Comparison of ENCODE assay signal across 8 cellular contexts in the genomic region with DNA sequence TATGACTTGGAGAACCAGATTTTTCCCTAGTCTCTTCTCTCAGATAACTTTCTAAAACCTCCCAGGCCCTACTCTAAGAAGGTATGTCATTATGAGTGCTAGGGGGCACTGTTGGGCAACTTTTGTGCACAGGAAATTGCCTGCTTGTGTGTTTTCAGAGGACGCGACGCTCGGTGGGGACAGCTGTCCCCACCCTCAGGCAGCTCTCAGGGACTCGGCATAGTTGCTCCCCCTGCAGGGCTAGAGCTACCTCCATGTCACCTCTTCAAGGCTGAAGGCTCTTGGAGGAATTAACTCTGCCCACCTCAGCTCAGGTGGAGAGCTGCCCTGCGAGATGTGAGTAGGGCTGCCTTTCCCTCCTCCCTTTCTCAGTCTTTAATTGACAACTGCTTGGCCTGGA. TPM values are rescaled to one million over a fixed set of nuclear protein-coding genes. Genes with fewer than 3 reads are reported as not detected.
A peak's percentile ranks its signal among the peaks of the same experiment; 100 is the strongest.
DNase-seq lines count a peak whose midpoint lies in the region; ATAC-seq and TF ChIP-seq lines count a peak whose summit lies in the region.

No MANE protein-coding gene starts in this region.

- no peaks in the 10 kb centered on the region for H3K4me1 ChIP-seq in breast epithelium
- peaks cover 0 to 7% of the 10 kb centered on the region in 2 donors for H3K4me1 ChIP-seq in aorta (ENCODE audit: control insufficient read depth in 1 of 2, insufficient read depth in 2 of 2, low read length in 2 of 2)

- POLR2A ChIA-PET in MCF 10A (lab: Yijun Ruan, JAX): interaction anchor here (0.5 to 8.0 kb wide), 7 partner anchors 15 to 1935 kb away, joined by 3 to 88 read pairs (median 3); partner anchors contain the start of gene DCANP1
- POLR2A ChIA-PET in naive thymus-derived CD8-positive, alpha-beta T cell (lab: Charles Lee): no interaction called here

- no peak overlapping the region for H3K27ac Mint-ChIP-seq in MCF 10A (ENCODE audit: low read depth, unreplicated experiment)
- peak overlapping the region in 2 of 10 donors; percentile 32 to 47 for H3K27ac Mint-ChIP-seq in naive thymus-derived CD8-positive, alpha-beta T cell

- H3K27me3 ChIP-seq in breast epithelium (peaks cover 0 to 7% of the 10 kb centered on the region in 2 donors), aorta (ENCODE audit: control insufficient read depth in 1 of 2, insufficient read depth in 2 of 2, low read length in 1 of 2) (no peaks in the 10 kb centered on the region)

- H3K4me3 ChIP-seq in breast epithelium: no peak overlapping the region
- no peak overlapping the region for H3K4me3 ChIP-seq in aorta (ENCODE audit: low read length in 2 of 2)

- WGBS in aorta, 2 donors: 14 to 16% methylated on average over 6 of the region's 6 CpGs

- H3K4me1 Mint-ChIP-seq in MCF 10A (ENCODE audit: insufficient read depth, unreplicated experiment): peaks cover 15% of the 10 kb centered on the region
- H3K4me1 Mint-ChIP-seq in naive thymus-derived CD8-positive, alpha-beta T cell: peaks cover 4 to 18% (median 12%) of the 10 kb centered on the region in 4 donors

- no peak overlapping the region for H3K27ac ChIP-seq in breast epithelium
- H3K27ac ChIP-seq in VCaP: no peak overlapping the region
- no peak overlapping the region for H3K27ac ChIP-seq in aorta (ENCODE audit: low read depth in 1 of 2, low read length in 2 of 2)

- no peaks in the 10 kb centered on the region for H3K9me3 ChIP-seq in breast epithelium
- no peaks in the 10 kb centered on the region for H3K9me3 ChIP-seq in aorta (ENCODE audit: control insufficient read depth, low read length)

- H3K36me3 ChIP-seq in breast epithelium (no peaks in the 10 kb centered on the region), aorta (ENCODE audit: control insufficient read depth in 1 of 2, insufficient read depth in 2 of 2, low read length in 1 of 2) (no peaks in the 10 kb centered on the region)

- no peak for TF ChIP-seq POLR2A in breast epithelium (IDR thresholded peaks at IDR 0.05)

- no peaks in the 10 kb centered on the region for H3K9me3 Mint-ChIP-seq in MCF 10A (ENCODE audit: unreplicated experiment)
- H3K9me3 Mint-ChIP-seq in naive thymus-derived CD8-positive, alpha-beta T cell: no peaks in the 10 kb centered on the region

- BruUV-seq in MCF 10A (replicated peaks; lab: Mats Ljungman, UMichigan): no TSS peak

- ATAC-seq in HG03060 (IDR thresholded peaks at IDR 0.05; ENCODE audit: low read depth, unreplicated experiment): peak; percentile 40
- peak; percentile 84 for ATAC-seq in naive thymus-derived CD8-positive, alpha-beta T cell
- no peak for ATAC-seq in aorta (ENCODE audit: low FRiP score)

- H3K36me3 Mint-ChIP-seq in MCF 10A (ENCODE audit: insufficient read depth, unreplicated experiment): no peaks in the 10 kb centered on the region
- H3K36me3 Mint-ChIP-seq in naive thymus-derived CD8-positive, alpha-beta T cell: no peaks in the 10 kb centered on the region

- DNase-seq in MCF 10A (ENCODE audit: unreplicated experiment) (peak; percentile 85), breast epithelium (ENCODE audit: low spot score in 2 of 2) (no peak), NCI-H2227 treated with DMSO at 0.1 percent for 48 hours (lab: John Stamatoyannopoulos, UW) (peak; percentile 53), ecto neural progenitor cell (ENCODE audit: low spot score) (peak; percentile 83), aorta (peak; percentile 35 to 49)
- peak; percentile 22 to 79 (median 50) for DNase-seq in naive thymus-derived CD8-positive, alpha-beta T cell

- H3K27me3 Mint-ChIP-seq in MCF 10A (ENCODE audit: insufficient read depth, unreplicated experiment): peaks cover 19% of the 10 kb centered on the region
- peaks cover 10 to 44% (median 17%) of the 10 kb centered on the region in 5 donors for H3K27me3 Mint-ChIP-seq in naive thymus-derived CD8-positive, alpha-beta T cell

- H3K4me3 Mint-ChIP-seq in MCF 10A (ENCODE audit: unreplicated experiment): no peak overlapping the region
- no peak overlapping the region for H3K4me3 Mint-ChIP-seq in naive thymus-derived CD8-positive, alpha-beta T cell

- TF ChIP-seq CTCF in MCF 10A (IDR thresholded peaks at IDR 0.05; ENCODE audit: unreplicated experiment) (peak; percentile 83), breast epithelium (IDR thresholded peaks at IDR 0.05) (peak in 1 of 3 donors; percentile 17), VCaP (conservative IDR thresholded peaks at IDR 0.05) (peak; percentile 68)

- CTCF ChIA-PET in MCF 10A (lab: Yijun Ruan, JAX): interaction anchor here (0.5 to 29.6 kb wide), 44 partner anchors 8 to 749 kb away, joined by 3 to 2166 read pairs (median 4); partner anchors contain the start of genes DCANP1 and TIFAB

- intact Hi-C loops in MCF 10A (cut with micrococcal nuclease) (loop anchor here (1.0 kb wide), 3 partner anchors 89 to 368 kb away; no protein-coding TSS in a partner anchor), breast epithelium (cut with DNase I; ENCODE audit: low total_unique reads) (loop anchor here (10.0 kb wide), 1 partner anchor 92 kb away; no protein-coding TSS in a partner anchor), aorta (cut with DNase I) (loop anchor here in 1 of 2 donors (5.0 kb wide), 1 partner anchor 370 kb away; the partner anchor contains the start of gene SLC25A48)

RNA-seq across cellular contexts. Expression of gene TIFAB, which starts 10.2 kb away (rescaled TPM):
- total RNA-seq in MCF 10A (2022) (not detected in 2 replicates), breast epithelium (not detected), aorta (under 1 TPM in 1 of 2 donors, not detected in 1; 0.24 TPM)
- total RNA-seq in naive thymus-derived CD8-positive, alpha-beta T cell: not detected
- not detected for polyA plus RNA-seq in naive thymus-derived CD8-positive, alpha-beta T cell
- polyA plus RNA-seq in aorta: not detected

RNA-seq across cellular contexts. Expression of gene DCANP1, which starts 15.2 kb away (rescaled TPM):
- not detected in 2 replicates for total RNA-seq in MCF 10A (2022)
- total RNA-seq in breast epithelium: not detected
- not detected for total RNA-seq in naive thymus-derived CD8-positive, alpha-beta T cell
- not detected for polyA plus RNA-seq in naive thymus-derived CD8-positive, alpha-beta T cell
- total RNA-seq in aorta: not detected
- under 1 TPM in 1 of 2 donors, not detected in 1; 0.10 TPM for polyA plus RNA-seq in aorta

Comparison
In these comparisons a context has a peak if more than half of its experiments do, and no peak if none do; other contexts are left out.
1. DNase-seq: peak in MCF 10A (single experiment), NCI-H2227 treated with DMSO at 0.1 percent for 48 hours (single experiment), ecto neural progenitor cell (single experiment), naive thymus-derived CD8-positive, alpha-beta T cell (10 of 10) and aorta (2 of 2); none in breast epithelium (0 of 2).